In the genomic region with DNA sequence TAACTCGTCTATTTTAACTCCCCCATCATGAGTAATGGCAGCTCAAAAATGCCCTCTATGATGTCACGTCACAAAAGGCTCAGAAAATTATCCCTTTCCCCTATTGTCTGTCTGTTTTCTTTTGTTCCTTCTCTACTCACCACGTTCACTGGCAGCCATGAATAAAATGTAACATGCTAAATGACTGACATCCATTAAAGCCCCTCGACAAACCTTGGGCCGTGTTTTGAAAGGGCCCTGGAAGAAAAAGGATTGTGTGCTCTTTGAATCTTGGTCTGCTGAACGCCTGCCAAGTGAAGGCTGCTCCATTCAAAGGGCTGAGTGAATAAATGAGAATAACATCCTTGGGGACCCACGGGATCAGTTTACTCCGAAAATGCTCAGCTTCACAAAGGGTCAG, we compare ENCODE assay signal across 23 cellular contexts.
DNase-seq lines count a peak whose midpoint lies in the region; ATAC-seq and TF ChIP-seq lines count a peak whose summit lies in the region.
"Had no signal": no experiment of that assay in that cellular context is flagged by ENCODE, and none has a peak within 500 bp of the region (broad histone marks: within the 10 kb centered on the region; RNA-seq: fewer than 3 reads in every experiment).

No MANE protein-coding gene starts in this region.

- ATAC-seq in GM21576 (IDR thresholded peaks at IDR 0.05; ENCODE audit: unreplicated experiment), result no peak
- ATAC-seq: stimulated activated naive CD8-positive, alpha-beta T cell treated with anti-CD3 and anti-CD28 coated beads, Interleukin-15, amount 100 ng/mL, for 72 hours; upper lobe of right lung had no signal

- H3K9ac ChIP-seq in BLaER1 treated with 17β-estradiol and CSF1 and Interleukin-3, amounts not matched to agents 10 nM and 100 nM, result no peak overlapping the region
- H3K9ac ChIP-seq: KMS-11 had no signal

- no peaks in the 10 kb centered on the region for H3K27me3 ChIP-seq in BLaER1 treated with 17β-estradiol and CSF1 and Interleukin-3, amounts not matched to agents 10 nM and 100 nM
- H3K27me3 ChIP-seq in neuron (ENCODE audit: insufficient read depth, low read length), result no peaks in the 10 kb centered on the region
- H3K27me3 ChIP-seq: hepatocyte, sigmoid colon had no signal

- peaks cover 0 to 27% (median 17%) of the 10 kb centered on the region in 10 experiments; a peak in 14 of 20 replicates for H3K4me1 ChIP-seq in BLaER1 treated with 17β-estradiol and CSF1 and Interleukin-3, amounts not matched to agents 10 nM and 100 nM
- H3K4me1 ChIP-seq in neuron (ENCODE audit: insufficient read depth, low read length), result peaks cover 37% of the 10 kb centered on the region
- H3K4me1 ChIP-seq: Caco-2, sigmoid colon, upper lobe of right lung had no signal

- H3K27ac ChIP-seq in BLaER1 treated with 17β-estradiol and CSF1 and Interleukin-3, amounts not matched to agents 10 nM and 100 nM, result no peak overlapping the region
- H3K27ac ChIP-seq: hepatocyte, KMS-11, sigmoid colon, upper lobe of right lung had no signal

- H3K4me3 ChIP-seq in BLaER1 treated with 17β-estradiol and CSF1 and Interleukin-3, amounts not matched to agents 10 nM and 100 nM, result no peak overlapping the region
- H3K4me3 ChIP-seq in choroid plexus epithelial cell (ENCODE audit: low read depth, low read length) (no peak overlapping the region), neuron (ENCODE audit: low read length) (peak overlapping the region; percentile 15)
- H3K4me3 ChIP-seq: hepatocyte, sigmoid colon, upper lobe of right lung had no signal

- H3K36me3 ChIP-seq in BLaER1 treated with 17β-estradiol and CSF1 and Interleukin-3, amounts not matched to agents 10 nM and 100 nM, result no peaks in the 10 kb centered on the region
- H3K36me3 ChIP-seq in neuron (ENCODE audit: insufficient read depth, low read length), result no peaks in the 10 kb centered on the region
- H3K36me3 ChIP-seq: sigmoid colon, upper lobe of right lung had no signal

- H2AFZ ChIP-seq in neuron (ENCODE audit: low read depth, low read length), result peak overlapping the region; percentile 54
- H2AFZ ChIP-seq: hepatocyte had no signal

- no peaks in the 10 kb centered on the region for H4K20me1 ChIP-seq in BLaER1 treated with 17β-estradiol and CSF1 and Interleukin-3, amounts not matched to agents 10 nM and 100 nM

- DNase-seq in NCI-H1105 (lab: John Stamatoyannopoulos, UW) (peak; percentile 8), choroid plexus epithelial cell (ENCODE audit: low read depth) (peak; percentile 18), NCI-H524 treated with DMSO at 0.1 percent for 48 hours (lab: John Stamatoyannopoulos, UW) (no peak), SHP77 (lab: John Stamatoyannopoulos, UW) (no peak)
- no peak for DNase-seq in central memory CD4-positive, alpha-beta T cell
- DNase-seq: activated B cell treated with CpG ODN at 0.5 μM for 24 hours; activated CD4-positive, alpha-beta memory T cell treated with anti-CD3 and anti-CD28 coated beads, Interleukin-2, amount 10 ng/mL, durations not matched to agents 7 days and 5 days; activated naive CD4-positive, alpha-beta T cell treated with anti-CD3 and anti-CD28 coated beads for 36 hours; activated T-cell treated with anti-CD3 and anti-CD28 coated beads, Interleukin-2, amount 50 U/mL, for 24 hours; aorta; Caco-2; mammary epithelial cell; NCI-H1694 treated with DMSO at 0.1 percent for 48 hours; SIG-M5; sigmoid colon; stimulated activated CD4-positive, alpha-beta T cell treated with anti-CD3 and anti-CD28 coated beads, Interleukin-2, amount 100 ng/mL, for 24 hours; stimulated activated naive CD8-positive, alpha-beta T cell treated with anti-CD3 and anti-CD28 coated beads, Interleukin-15, amount 100 ng/mL, for 72 hours; upper lobe of right lung had no signal

- no peaks in the 10 kb centered on the region for H3K9me3 ChIP-seq in BLaER1 treated with 17β-estradiol and CSF1 and Interleukin-3, amounts not matched to agents 10 nM and 100 nM (replicated peaks in 1 of 11)
- H3K9me3 ChIP-seq in neuron (ENCODE audit: low read length), result no peaks in the 10 kb centered on the region
- H3K9me3 ChIP-seq: Caco-2, sigmoid colon, upper lobe of right lung had no signal

- H3K4me2 ChIP-seq in BLaER1 treated with 17β-estradiol and CSF1 and Interleukin-3, amounts not matched to agents 10 nM and 100 nM, result peak overlapping the region in 7 of 11 experiments; percentile 43 to 71 (median 62); a peak in 13 of 22 replicates
- H3K4me2 ChIP-seq: hepatocyte, KMS-11 had no signal

- TF ChIP-seq CTCF in choroid plexus epithelial cell (conservative IDR thresholded peaks at IDR 0.05; ENCODE audit: low read depth, low read length), result no peak

Comparison
In these comparisons a context has a peak if more than half of its experiments do, and no peak if none do; other contexts are left out.
1. DNase-seq: peak in NCI-H1105 (single experiment) and choroid plexus epithelial cell (single experiment); none in NCI-H524 treated with DMSO at 0.1 percent for 48 hours (single experiment), SHP77 (0 of 2) and central memory CD4-positive, alpha-beta T cell (single experiment).